8 cellular contexts compared by ENCODE assay signal in the genomic region with DNA sequence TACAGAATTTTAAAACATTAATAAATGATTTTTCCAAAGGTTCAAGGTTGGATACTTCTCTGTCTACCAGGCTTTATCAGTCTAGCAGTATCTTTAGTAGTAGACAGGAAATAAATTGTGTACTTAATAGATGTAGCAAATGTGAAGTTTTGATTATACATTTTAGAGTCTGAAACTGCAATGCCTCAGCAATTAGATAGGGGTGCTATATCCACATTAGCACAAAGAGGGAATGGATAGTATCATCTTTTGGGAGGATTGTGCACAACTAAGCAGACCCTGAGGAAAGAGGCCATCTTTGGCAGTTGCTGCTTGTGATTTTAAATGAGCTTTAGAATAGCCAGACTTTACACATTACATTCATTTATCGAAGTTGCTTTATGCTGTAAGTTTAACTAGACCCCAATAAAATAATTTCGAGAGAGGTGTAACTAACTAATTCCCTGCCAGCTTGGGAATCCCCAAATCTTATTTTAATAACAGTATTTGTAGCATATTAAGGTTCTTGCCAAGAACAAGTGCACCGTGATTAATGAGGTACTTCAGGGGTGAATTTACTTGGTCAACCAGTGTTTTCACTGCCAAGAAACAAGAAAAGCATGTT. TPM values are rescaled to one million over a fixed set of nuclear protein-coding genes. Genes with fewer than 3 reads are reported as not detected.
DNase-seq lines count a peak whose midpoint lies in the region; ATAC-seq and TF ChIP-seq lines count a peak whose summit lies in the region.

No MANE protein-coding gene starts in this region.

- BruUV-seq in OCI-LY7 (replicated peaks; lab: Mats Ljungman, UMichigan) = no TSS peak

- POLR2A ChIA-PET in OCI-LY7 (lab: Charles Lee) = interaction anchor here (0.7 to 2.2 kb wide), 2 partner anchors 11 to 822 kb away, joined by 3 to 8 read pairs; no protein-coding TSS in a partner anchor

- H3K4me2 ChIP-seq in OCI-LY7 (ENCODE audit: low read length) = peak overlapping the region; percentile 92

- peaks cover 42% of the 10 kb centered on the region for H3K36me3 ChIP-seq in OCI-LY7 (ENCODE audit: insufficient read depth, low read length)
- H3K36me3 ChIP-seq in spleen = no peaks in the 10 kb centered on the region

- H3K9me2 ChIP-seq in OCI-LY7 (ENCODE audit: insufficient read depth, low read length) = no peaks in the 10 kb centered on the region

- H2AFZ ChIP-seq in OCI-LY7 (ENCODE audit: low read length) = no peak overlapping the region; the same call in 1 of the 2 replicates

- CTCF ChIA-PET in OCI-LY7 (lab: Charles Lee; ENCODE audit: unreplicated experiment) = interaction anchor here (0.6 kb wide), 1 partner anchor 398 kb away, joined by 3 read pairs; no protein-coding TSS in a partner anchor

- peaks cover 0 to 24% (median 8%) of the 10 kb centered on the region in 7 donors for H3K27me3 ChIP-seq in spleen (replicated peaks in 1 of 7)

- TF ChIP-seq CTCF in GM20000 (IDR thresholded peaks at IDR 0.05; ENCODE audit: extremely low read depth, missing control alignments) = no peak
- peak; percentile 94 for TF ChIP-seq CTCF in OCI-LY7 (conservative IDR thresholded peaks at IDR 0.05; ENCODE audit: low read length)
- TF ChIP-seq CTCF in epithelial cell of esophagus (IDR thresholded peaks at IDR 0.05; ENCODE audit: insufficient read depth, low read depth, low read length, missing control alignments) = peak; percentile 78
- peak in 9 of 11 experiments; percentile 26 to 75 (median 56) for TF ChIP-seq CTCF in spleen (IDR thresholded peaks at IDR 0.05 in 8 of 11, conservative IDR thresholded peaks at IDR 0.05 in 3 of 11)

- no peak for TF ChIP-seq POLR2A in spleen (IDR thresholded peaks at IDR 0.05)

- 77 to 91% (median 80%) methylated on average over 3 of the region's 3 CpGs for WGBS in spleen, 5 donors

- intact Hi-C loops in OCI-LY7 (cut with micrococcal nuclease; ENCODE audit: unreplicated experiment) = loop anchor here (1.0 to 5.0 kb wide), 8 partner anchors 138 to 1337 kb away; a partner anchor contains a TSS
- intact Hi-C loops in spleen (cut with DNase I; ENCODE audit: low total_unique reads) = no loop called here
- intact Hi-C loops in posterior vena cava (cut with DNase I) = loop anchor here in 1 of 2 donors (5.0 kb wide), 2 partner anchors 168 to 508 kb away; no protein-coding TSS in a partner anchor

- H3K79me2 ChIP-seq in OCI-LY7 (ENCODE audit: insufficient read depth, low read depth, low read length) = peaks cover 67% of the 10 kb centered on the region

- peak overlapping the region; percentile 92 for H3K4me3 ChIP-seq in OCI-LY7 (ENCODE audit: low read depth, low read length, poor library complexity, severe bottlenecking)
- no peak overlapping the region for H3K4me3 ChIP-seq in epithelial cell of esophagus (ENCODE audit: low read length)
- H3K4me3 ChIP-seq in spleen = no peak overlapping the region

- peak; percentile 38 for DNase-seq in AG20443 (ENCODE audit: low spot score)
- DNase-seq in GM20000 (ENCODE audit: low spot score) = peak; percentile 26
- peak; percentile 80 for DNase-seq in OCI-LY7 (ENCODE audit: low spot score)
- peak; percentile 39 for DNase-seq in epithelial cell of esophagus (ENCODE audit: low read depth)
- DNase-seq in spleen = no peak
- no peak for DNase-seq in posterior vena cava (ENCODE audit: low spot score)
- no peak for DNase-seq in activated T-cell treated with anti-CD3 and anti-CD28 coated beads, Interleukin-2, amount 50 U/mL, for 48 hours

- H3K4me1 ChIP-seq in OCI-LY7 (ENCODE audit: insufficient read depth, low read length, poor library complexity, severe bottlenecking) (peaks cover 38% of the 10 kb centered on the region), spleen (peaks cover 12 to 66% (median 45%) of the 10 kb centered on the region in 6 donors)

- H4K20me1 ChIP-seq in OCI-LY7 (ENCODE audit: insufficient read depth, low read length) = peaks cover 7% of the 10 kb centered on the region; the same call in 1 of the 2 replicates

- peak overlapping the region; percentile 96 for H3K27ac ChIP-seq in OCI-LY7 (ENCODE audit: low read depth, low read length, poor library complexity, severe bottlenecking)
- H3K27ac ChIP-seq in spleen = no peak overlapping the region

- ATAC-seq in HG03175 (IDR thresholded peaks at IDR 0.05; ENCODE audit: unreplicated experiment) = no peak

- H3K9me3 ChIP-seq in OCI-LY7 (ENCODE audit: low read length) (no peaks in the 10 kb centered on the region), spleen (no peaks in the 10 kb centered on the region)

RNA-seq across cellular contexts. Expression of a gene that starts 2.8 kb away (rescaled TPM):
- total RNA-seq in OCI-LY7 (2014; rRNA removed; shearing (Covaris generic)) = 15.1 and 29.7 TPM in 2 replicates
- total RNA-seq in OCI-LY7 (2022) (25.8 and 26.1 TPM in 2 replicates), spleen (1 to 10 TPM; 3.5 to 8.7 (median 6.0) TPM), posterior vena cava (1 to 10 TPM; 1.3 to 4.0 TPM)
- polyA plus RNA-seq in spleen = 1 to 10 TPM; 1.3 to 1.7 (median 1.6) TPM

Comparison
In these comparisons a context has a peak if more than half of its experiments do, and no peak if none do; other contexts are left out.
1. DNase-seq: peak in AG20443 (single experiment), GM20000 (single experiment), OCI-LY7 (single experiment) and epithelial cell of esophagus (single experiment); none in spleen (single experiment), posterior vena cava (single experiment) and activated T-cell treated with anti-CD3 and anti-CD28 coated beads, Interleukin-2, amount 50 U/mL, for 48 hours (0 of 2).